In genomic region chr2:30417253-30417652, GRCh38 we compare ENCODE assay signal across 12 cellular contexts. TPM values are rescaled to one million over a fixed set of nuclear protein-coding genes. Genes with fewer than 3 reads are reported as not detected.
DNase-seq lines count a peak whose midpoint lies in the region; ATAC-seq and TF ChIP-seq lines count a peak whose summit lies in the region.
"Had no signal": no experiment of that assay in that cellular context is flagged by ENCODE, and none has a peak within 500 bp of the region (broad histone marks: within the 10 kb centered on the region; RNA-seq: fewer than 3 reads in every experiment).

No MANE protein-coding gene starts in this region.

- H3K4me2 ChIP-seq in GM23338, result no peak overlapping the region

- H3K27ac Mint-ChIP-seq in GM23338, result no peak overlapping the region
- H3K27ac Mint-ChIP-seq in natural killer cell, result no peak overlapping the region
- H3K27ac Mint-ChIP-seq: activated CD8-positive, alpha-beta T cell treated with anti-CD3 and anti-CD28 coated beads, Interleukin-2, amount 10 ng/mL, durations not matched to agents 7 days and 5 days had no signal

- H3K79me2 ChIP-seq in GM23338 (replicated peaks; ENCODE audit: insufficient read depth), result no peaks in the 10 kb centered on the region

- DNase-seq in GM23338 (ENCODE audit: low spot score), result peak; percentile 45
- DNase-seq in left lobe of liver (ENCODE audit: low spot score), result no peak
- peak; percentile 89 for DNase-seq in sigmoid colon
- no peak for DNase-seq in SHP77 (lab: John Stamatoyannopoulos, UW)
- no peak for DNase-seq in GF-D8 (lab: John Stamatoyannopoulos, UW)
- DNase-seq in natural killer cell, result no peak
- DNase-seq: activated CD8-positive, alpha-beta T cell treated with anti-CD3 and anti-CD28 coated beads, Interleukin-2, amount 10 ng/mL, durations not matched to agents 7 days and 5 days; NCI-H774; retina had no signal

- H3K4me3 ChIP-seq in GM23338, result no peak overlapping the region
- H3K4me3 ChIP-seq in ectodermal cell (ENCODE audit: insufficient read depth, low read depth, low read length), result no peak overlapping the region
- H3K4me3 ChIP-seq in sigmoid colon, result no peak overlapping the region
- H3K4me3 ChIP-seq: BLaER1 treated with 17β-estradiol and CSF1 and Interleukin-3, amounts not matched to agents 10 nM and 100 nM had no signal

- H3K36me3 ChIP-seq in GM23338 (ENCODE audit: insufficient read depth), result no peaks in the 10 kb centered on the region
- H3K36me3 ChIP-seq in ectodermal cell (ENCODE audit: control insufficient read depth, insufficient read depth, low read length), result no peaks in the 10 kb centered on the region
- no peaks in the 10 kb centered on the region for H3K36me3 ChIP-seq in sigmoid colon
- H3K36me3 ChIP-seq: BLaER1 treated with 17β-estradiol and CSF1 and Interleukin-3, amounts not matched to agents 10 nM and 100 nM had no signal

- TF ChIP-seq EP300 in sigmoid colon (IDR thresholded peaks at IDR 0.05), result no peak

- H3K27me3 Mint-ChIP-seq in GM23338 (ENCODE audit: insufficient read depth, low read depth, poor library complexity), result peaks cover 1% of the 10 kb centered on the region
- no peaks in the 10 kb centered on the region for H3K27me3 Mint-ChIP-seq in natural killer cell (ENCODE audit: low read depth in 2 of 2)

- no peaks in the 10 kb centered on the region for H3K9me2 ChIP-seq in GM23338 (ENCODE audit: insufficient read depth)

- H3F3A ChIP-seq in GM23338 (replicated peaks; ENCODE audit: low read depth), result no peaks in the 10 kb centered on the region

- peak; percentile 72 for ATAC-seq in GM23338
- ATAC-seq in left lobe of liver, result peak; percentile 80
- ATAC-seq in natural killer cell, result no peak
- ATAC-seq in GM21619 (IDR thresholded peaks at IDR 0.05; ENCODE audit: unreplicated experiment), result no peak
- ATAC-seq: activated CD8-positive, alpha-beta T cell treated with anti-CD3 and anti-CD28 coated beads, Interleukin-2, amount 10 ng/mL, durations not matched to agents 7 days and 5 days had no signal

- no peak overlapping the region for H3K4me3 Mint-ChIP-seq in GM23338
- H3K4me3 Mint-ChIP-seq in natural killer cell, result no peak overlapping the region
- H3K4me3 Mint-ChIP-seq: activated CD8-positive, alpha-beta T cell treated with anti-CD3 and anti-CD28 coated beads, Interleukin-2, amount 10 ng/mL, durations not matched to agents 7 days and 5 days had no signal

- H3K27me3 ChIP-seq in GM23338 (ENCODE audit: insufficient read depth) (no peaks in the 10 kb centered on the region), ectodermal cell (ENCODE audit: control insufficient read depth, insufficient read depth, low read length, poor library complexity, severe bottlenecking) (no peaks in the 10 kb centered on the region), sigmoid colon (no peaks in the 10 kb centered on the region)
- H3K27me3 ChIP-seq: BLaER1 treated with 17β-estradiol and CSF1 and Interleukin-3, amounts not matched to agents 10 nM and 100 nM had no signal

- H3K9me3 ChIP-seq in ectodermal cell (ENCODE audit: control insufficient read depth, low read length) (no peaks in the 10 kb centered on the region), sigmoid colon (no peaks in the 10 kb centered on the region)
- H3K9me3 ChIP-seq: BLaER1 treated with 17β-estradiol and CSF1 and Interleukin-3, amounts not matched to agents 10 nM and 100 nM had no signal

- H3K4me1 ChIP-seq in GM23338 (ENCODE audit: insufficient read depth), result peaks cover 14% of the 10 kb centered on the region
- H3K4me1 ChIP-seq in ectodermal cell (ENCODE audit: control insufficient read depth, insufficient read depth, low read length), result peaks cover 30% of the 10 kb centered on the region
- peaks cover 0 to 46% (median 34%) of the 10 kb centered on the region in 4 donors for H3K4me1 ChIP-seq in sigmoid colon

- H3K36me3 Mint-ChIP-seq in GM23338 (ENCODE audit: low read depth), result no peaks in the 10 kb centered on the region
- no peaks in the 10 kb centered on the region for H3K36me3 Mint-ChIP-seq in natural killer cell

- intact Hi-C loops in sigmoid colon (cut with DNase I), result no loop called here
- intact Hi-C loops in natural killer cell (cut with micrococcal nuclease), result no loop called here

- 24 to 25% methylated on average over 3 of the region's 3 CpGs for WGBS in ectodermal cell, 2 experiments
- WGBS in sigmoid colon, 2 donors, result 63 to 66% methylated on average over 3 of the region's 3 CpGs

- TF ChIP-seq POLR2A in sigmoid colon (IDR thresholded peaks at IDR 0.05), result no peak

- H3K27ac ChIP-seq in GM23338 (ENCODE audit: low read depth) (no peak overlapping the region), ectodermal cell (ENCODE audit: insufficient read depth, low read depth, low read length, poor library complexity, severe bottlenecking) (peak overlapping the region; percentile 56), sigmoid colon (peak overlapping the region; percentile 35 to 44 (median 39))
- H3K27ac ChIP-seq: BLaER1 treated with 17β-estradiol and CSF1 and Interleukin-3, amounts not matched to agents 10 nM and 100 nM had no signal

- 0 out of 2 replicates have a peak overlapping the region, but pooled peaks have one; percentile 53 for H2AFZ ChIP-seq in GM23338

- H3K9me3 Mint-ChIP-seq in GM23338 (no peaks in the 10 kb centered on the region), natural killer cell (no peaks in the 10 kb centered on the region)

- H3K4me1 Mint-ChIP-seq in GM23338 (peaks cover 20% of the 10 kb centered on the region), natural killer cell (peaks cover 16% of the 10 kb centered on the region in 2 donors)

- TF ChIP-seq CTCF in GM23338 (conservative IDR thresholded peaks at IDR 0.05; ENCODE audit: low read depth in 2 of 2) (no peak), sigmoid colon (IDR thresholded peaks at IDR 0.05) (no peak), natural killer cell (IDR thresholded peaks at IDR 0.05) (no peak)

- no peaks in the 10 kb centered on the region for H4K20me1 ChIP-seq in GM23338 (replicated peaks; ENCODE audit: insufficient read depth)
- H4K20me1 ChIP-seq: BLaER1 treated with 17β-estradiol and CSF1 and Interleukin-3, amounts not matched to agents 10 nM and 100 nM had no signal

TF ChIP-seq in GM23338, 12 proteins besides CTCF, POLR2A, EP300 and RAD21 (continues in another document):
- no peak for TF ChIP-seq STAT1 (IDR thresholded peaks at IDR 0.05; ENCODE audit: unreplicated experiment)
- TF ChIP-seq EZH2 (IDR thresholded peaks at IDR 0.05; ENCODE audit: low read depth, unreplicated experiment), result no peak
- TF ChIP-seq CREB1 (CRISPR knock-in tag; IDR thresholded peaks at IDR 0.05; ENCODE audit: low read depth), result no peak
- TF ChIP-seq ZNF114 (CRISPR knock-in tag; IDR thresholded peaks at IDR 0.05), result no peak

RNA-seq across cellular contexts. Expression of gene LCLAT1, which starts 29.8 kb away (rescaled TPM):
- 30.1 and 36.8 TPM in 2 replicates for total RNA-seq in GM23338 (2014; rRNA removed; shearing (Covaris generic))
- polyA plus RNA-seq in GM23338 (2016; fragmentation: Nextera tagmentation; extraction: Ambion mirVana) (11.2 and 11.5 TPM in 2 replicates), sigmoid colon (1 to 10 TPM; 1.2 to 5.9 (median 1.4) TPM)
- 20.3 TPM for polyA plus RNA-seq in ectodermal cell (2013, experiment 1 of 4)
- 18.5 TPM for polyA plus RNA-seq in ectodermal cell (2013, experiment 2 of 4)
- polyA plus RNA-seq in ectodermal cell (2013, experiment 3 of 4), result 9.4 TPM
- 10.9 TPM for polyA plus RNA-seq in ectodermal cell (2013, experiment 4 of 4)
- total RNA-seq in left lobe of liver (13.9 TPM), sigmoid colon (10 to 100 TPM; 10.0 to 17.2 (median 13.4) TPM), natural killer cell (10 to 100 TPM; 13.0 to 16.2 (median 14.2) TPM)

Comparison
In these comparisons a context has a peak if more than half of its experiments do, and no peak if none do; other contexts are left out.
1. ATAC-seq: peak in GM23338 (single experiment) and left lobe of liver (single experiment); none in natural killer cell (0 of 3) and GM21619 (single experiment).
2. DNase-seq: peak in GM23338 (single experiment) and sigmoid colon (single experiment); none in left lobe of liver (single experiment), SHP77 (0 of 2), GF-D8 (single experiment) and natural killer cell (single experiment).